Comparison of ENCODE assay signal across 14 cellular contexts in the genomic region with DNA sequence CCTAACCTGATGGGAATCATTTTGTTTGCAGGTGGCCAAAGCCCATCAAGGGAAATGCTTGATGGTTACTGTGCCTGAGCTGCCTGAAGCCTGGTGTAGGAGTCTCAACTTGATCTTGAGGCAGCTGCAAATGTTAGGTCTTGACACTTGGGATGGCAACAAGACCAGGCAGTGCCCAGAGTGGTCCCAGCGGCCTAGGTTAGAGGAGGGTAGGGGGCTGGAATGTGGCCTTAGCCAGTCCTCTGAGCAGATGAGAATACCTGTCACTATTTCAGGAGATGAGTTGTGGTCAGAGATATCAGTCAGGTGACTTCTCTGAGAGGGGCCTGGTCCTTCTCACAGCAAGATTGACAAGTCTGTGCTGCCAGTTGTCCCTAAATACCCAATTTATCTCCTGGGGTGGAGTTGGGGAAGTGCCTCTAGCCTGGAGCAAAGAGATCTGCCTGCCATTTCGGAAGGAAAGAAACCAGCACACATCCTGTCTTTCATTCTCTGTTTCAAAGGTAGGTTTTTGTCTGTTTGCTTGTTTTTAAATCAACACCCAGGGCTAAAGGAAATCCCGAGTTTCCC. TPM values are rescaled to one million over a fixed set of nuclear protein-coding genes. Genes with fewer than 3 reads are reported as not detected.
DNase-seq lines count a peak whose midpoint lies in the region; ATAC-seq and TF ChIP-seq lines count a peak whose summit lies in the region.
"Had no signal": no experiment of that assay in that cellular context is flagged by ENCODE, and none has a peak within 500 bp of the region (broad histone marks: within the 10 kb centered on the region; RNA-seq: fewer than 3 reads in every experiment).

No MANE protein-coding gene starts in this region.

- 60% methylated on average over 3 of the region's 3 CpGs for WGBS in testis, 2 donors

- no peaks in the 10 kb centered on the region for H4K20me1 ChIP-seq in GM23338 (replicated peaks; ENCODE audit: insufficient read depth)

- H3K27me3 ChIP-seq in GM23338 (ENCODE audit: insufficient read depth) (no peaks in the 10 kb centered on the region), ascending aorta (no peaks in the 10 kb centered on the region), left lung (no peaks in the 10 kb centered on the region), testis (no peaks in the 10 kb centered on the region)

- ATAC-seq in GM23338 (peak; percentile 49), left lung (no peak)

- peaks cover 34% of the 10 kb centered on the region for H3K79me2 ChIP-seq in GM23338 (replicated peaks; ENCODE audit: insufficient read depth)

- H3K36me3 ChIP-seq in GM23338 (ENCODE audit: insufficient read depth) = no peaks in the 10 kb centered on the region
- no peaks in the 10 kb centered on the region for H3K36me3 ChIP-seq in ascending aorta
- no peaks in the 10 kb centered on the region for H3K36me3 ChIP-seq in left lung
- no peaks in the 10 kb centered on the region for H3K36me3 ChIP-seq in testis (ENCODE audit: low read depth, missing control alignments)

- no peak overlapping the region; the same call in 1 of the 2 replicates for H3K4me2 ChIP-seq in GM23338

- H2AFZ ChIP-seq in GM23338 = no peak overlapping the region

- no peaks in the 10 kb centered on the region for H3K9me2 ChIP-seq in GM23338 (ENCODE audit: insufficient read depth)

- no peaks in the 10 kb centered on the region for H3K9me3 Mint-ChIP-seq in GM23338
- H3K9me3 Mint-ChIP-seq: naive B cell had no signal

- H3K27ac ChIP-seq in GM23338 (ENCODE audit: low read depth) (0 out of 2 replicates have a peak overlapping the region, but pooled peaks have one; percentile 9), ascending aorta (peak overlapping the region; percentile 39 to 47), left lung (peak overlapping the region; percentile 61 to 77), testis (peak overlapping the region; percentile 70 to 83)

- peak overlapping the region; percentile 74; the same call in 1 of the 2 replicates for H3K27ac Mint-ChIP-seq in GM23338

- H3K9me3 ChIP-seq in ascending aorta (no peaks in the 10 kb centered on the region), left lung (no peaks in the 10 kb centered on the region), testis (no peaks in the 10 kb centered on the region)

- no peaks in the 10 kb centered on the region for H3K36me3 Mint-ChIP-seq in GM23338 (ENCODE audit: low read depth)
- H3K36me3 Mint-ChIP-seq: naive B cell had no signal

- H3K4me1 Mint-ChIP-seq in GM23338 = peaks cover 35% of the 10 kb centered on the region

- H3K4me3 ChIP-seq in GM23338 (no peak overlapping the region), ascending aorta (no peak overlapping the region), left lung (no peak overlapping the region), testis (no peak overlapping the region)

- no peak overlapping the region for H3K4me3 Mint-ChIP-seq in GM23338
- H3K4me3 Mint-ChIP-seq: naive B cell had no signal

- no peak for TF ChIP-seq CTCF in GM23338 (conservative IDR thresholded peaks at IDR 0.05; ENCODE audit: low read depth in 2 of 2)
- no peak for TF ChIP-seq CTCF in ascending aorta (IDR thresholded peaks at IDR 0.05)
- no peak for TF ChIP-seq CTCF in left lung (IDR thresholded peaks at IDR 0.05)
- TF ChIP-seq CTCF in testis (IDR thresholded peaks at IDR 0.05) = no peak

- DNase-seq in GM23338 (ENCODE audit: low spot score) = peak; percentile 15
- no peak for DNase-seq in ascending aorta (ENCODE audit: low spot score in 2 of 2)
- no peak for DNase-seq in left lung
- no peak for DNase-seq in testis
- DNase-seq in germinal center (ENCODE audit: low spot score) = no peak
- no peak for DNase-seq in HUDEP-2 (lab: John Stamatoyannopoulos, UW; ENCODE audit: unreplicated experiment in 76 of 76)
- no peak for DNase-seq in central memory CD4-positive, alpha-beta T cell
- no peak for DNase-seq in pons (ENCODE audit: low spot score)
- DNase-seq: activated CD4-positive, alpha-beta T cell treated with anti-CD3 and anti-CD28 coated beads, Interleukin-2, amount 50 U/mL, for 4 hours; activated naive CD4-positive, alpha-beta T cell treated with Interleukin-2 at 50 U/mL for 16 hours; head of caudate nucleus; naive B cell; NCI-H446 treated with DMSO at 0.1 percent for 48 hours; stimulated activated naive CD4-positive, alpha-beta T cell had no signal

- H3K4me1 ChIP-seq in GM23338 (ENCODE audit: insufficient read depth) = peaks cover 16% of the 10 kb centered on the region
- peaks cover 2 to 38% of the 10 kb centered on the region in 2 donors for H3K4me1 ChIP-seq in ascending aorta
- H3K4me1 ChIP-seq in left lung = peaks cover 39 to 63% of the 10 kb centered on the region in 2 donors
- peaks cover 57% of the 10 kb centered on the region for H3K4me1 ChIP-seq in testis

- H3K27me3 Mint-ChIP-seq in GM23338 (ENCODE audit: insufficient read depth, low read depth, poor library complexity) = peaks cover 3% of the 10 kb centered on the region

- no peak for TF ChIP-seq POLR2A in testis (IDR thresholded peaks at IDR 0.05)

- intact Hi-C loops in ascending aorta (cut with DNase I) = no loop called here
- intact Hi-C loops in left lung (cut with DNase I) = no loop called here
- intact Hi-C loops in testis (cut with DNase I; ENCODE audit: low total_unique reads) = no loop called here

- no peaks in the 10 kb centered on the region for H3F3A ChIP-seq in GM23338 (replicated peaks; ENCODE audit: low read depth)

TF ChIP-seq in GM23338, 12 proteins besides CTCF, POLR2A, EP300 and RAD21 (continues in another document):
- TF ChIP-seq POLR2AphosphoS5 (IDR thresholded peaks at IDR 0.05; ENCODE audit: low read depth) = no peak
- TF ChIP-seq, protein P1, sequence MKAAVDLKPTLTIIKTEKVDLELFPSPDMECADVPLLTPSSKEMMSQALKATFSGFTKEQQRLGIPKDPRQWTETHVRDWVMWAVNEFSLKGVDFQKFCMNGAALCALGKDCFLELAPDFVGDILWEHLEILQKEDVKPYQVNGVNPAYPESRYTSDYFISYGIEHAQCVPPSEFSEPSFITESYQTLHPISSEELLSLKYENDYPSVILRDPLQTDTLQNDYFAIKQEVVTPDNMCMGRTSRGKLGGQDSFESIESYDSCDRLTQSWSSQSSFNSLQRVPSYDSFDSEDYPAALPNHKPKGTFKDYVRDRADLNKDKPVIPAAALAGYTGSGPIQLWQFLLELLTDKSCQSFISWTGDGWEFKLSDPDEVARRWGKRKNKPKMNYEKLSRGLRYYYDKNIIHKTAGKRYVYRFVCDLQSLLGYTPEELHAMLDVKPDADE (IDR thresholded peaks at IDR 0.05) = no peak
- TF ChIP-seq JUNB (IDR thresholded peaks at IDR 0.05; ENCODE audit: unreplicated experiment) = no peak
- no peak for TF ChIP-seq STAT1 (IDR thresholded peaks at IDR 0.05; ENCODE audit: unreplicated experiment)
- TF ChIP-seq, protein P2, sequence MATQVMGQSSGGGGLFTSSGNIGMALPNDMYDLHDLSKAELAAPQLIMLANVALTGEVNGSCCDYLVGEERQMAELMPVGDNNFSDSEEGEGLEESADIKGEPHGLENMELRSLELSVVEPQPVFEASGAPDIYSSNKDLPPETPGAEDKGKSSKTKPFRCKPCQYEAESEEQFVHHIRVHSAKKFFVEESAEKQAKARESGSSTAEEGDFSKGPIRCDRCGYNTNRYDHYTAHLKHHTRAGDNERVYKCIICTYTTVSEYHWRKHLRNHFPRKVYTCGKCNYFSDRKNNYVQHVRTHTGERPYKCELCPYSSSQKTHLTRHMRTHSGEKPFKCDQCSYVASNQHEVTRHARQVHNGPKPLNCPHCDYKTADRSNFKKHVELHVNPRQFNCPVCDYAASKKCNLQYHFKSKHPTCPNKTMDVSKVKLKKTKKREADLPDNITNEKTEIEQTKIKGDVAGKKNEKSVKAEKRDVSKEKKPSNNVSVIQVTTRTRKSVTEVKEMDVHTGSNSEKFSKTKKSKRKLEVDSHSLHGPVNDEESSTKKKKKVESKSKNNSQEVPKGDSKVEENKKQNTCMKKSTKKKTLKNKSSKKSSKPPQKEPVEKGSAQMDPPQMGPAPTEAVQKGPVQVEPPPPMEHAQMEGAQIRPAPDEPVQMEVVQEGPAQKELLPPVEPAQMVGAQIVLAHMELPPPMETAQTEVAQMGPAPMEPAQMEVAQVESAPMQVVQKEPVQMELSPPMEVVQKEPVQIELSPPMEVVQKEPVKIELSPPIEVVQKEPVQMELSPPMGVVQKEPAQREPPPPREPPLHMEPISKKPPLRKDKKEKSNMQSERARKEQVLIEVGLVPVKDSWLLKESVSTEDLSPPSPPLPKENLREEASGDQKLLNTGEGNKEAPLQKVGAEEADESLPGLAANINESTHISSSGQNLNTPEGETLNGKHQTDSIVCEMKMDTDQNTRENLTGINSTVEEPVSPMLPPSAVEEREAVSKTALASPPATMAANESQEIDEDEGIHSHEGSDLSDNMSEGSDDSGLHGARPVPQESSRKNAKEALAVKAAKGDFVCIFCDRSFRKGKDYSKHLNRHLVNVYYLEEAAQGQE (IDR thresholded peaks at IDR 0.05; ENCODE audit: unreplicated experiment) = no peak
- no peak for TF ChIP-seq EZH2 (IDR thresholded peaks at IDR 0.05; ENCODE audit: low read depth, unreplicated experiment)
- TF ChIP-seq ZNF114 (CRISPR knock-in tag; IDR thresholded peaks at IDR 0.05) = no peak
- no peak for TF ChIP-seq ZNF331 (CRISPR knock-in tag; IDR thresholded peaks at IDR 0.05; ENCODE audit: low read depth)

RNA-seq across cellular contexts. Expression of gene SPTBN1, which starts 13.4 kb away (rescaled TPM):
- total RNA-seq in GM23338 (2014; rRNA removed; shearing (Covaris generic)) = 189 and 204 TPM in 2 replicates
- polyA plus RNA-seq in GM23338 (2016; fragmentation: Nextera tagmentation; extraction: Ambion mirVana) (58.1 and 59.1 TPM in 2 replicates), testis (ENCODE audit: insufficient read depth, low read depth, low replicate concordance) (143 TPM)
- total RNA-seq in ascending aorta (246 TPM), left lung (100 to 1,000 TPM; 441 to 550 TPM), testis (100 to 1,000 TPM; 278 to 366 TPM)

Comparison
In these comparisons a context has a peak if more than half of its experiments do, and no peak if none do; other contexts are left out.
1. H3K27ac ChIP-seq: peak in every context shown above with its lines; median percentile 76 in testis; 69 in left lung; 43 in ascending aorta; 9 in GM23338.